Comparison of ENCODE assay signal across 8 cellular contexts in genomic region chr2:39436592-39437521, GRCh38. TPM values are rescaled to one million over a fixed set of nuclear protein-coding genes. Genes with fewer than 3 reads are reported as not detected.
DNase-seq lines count a peak whose midpoint lies in the region; TF ChIP-seq lines count a peak whose summit lies in the region.

MAP4K3 (minus strand) TSS chr2:39437285; CDS start chr2:39436987, 298 bp downstream.

- no peak within 1 kb of the TSS for H2BK5ac ChIP-seq in H9 (ENCODE audit: insufficient read length, low read length)

- H3K27me3 Mint-ChIP-seq in H9 (ENCODE audit: low read depth) (no peaks in the 10 kb centered on the region), neural crest cell (ENCODE audit: low read depth) (no peaks in the 10 kb centered on the region)

- peak within 1 kb of the TSS; percentile 70 for H3K18ac ChIP-seq in H9 (ENCODE audit: insufficient read length, low read depth, low read length)

- H3K4me1 Mint-ChIP-seq in H9 (peaks cover 62 to 66% of the 10 kb centered on the region in 2 experiments), neural crest cell (peaks cover 43% of the 10 kb centered on the region)

- peaks cover 18% of the 10 kb centered on the region for H3K23me2 ChIP-seq in H9 (ENCODE audit: insufficient read length, low read depth, low read length, poor library complexity, severe bottlenecking)

- no peak within 1 kb of the TSS for H4K5ac ChIP-seq in H9 (ENCODE audit: insufficient read length, low read depth, low read length)

- H2BK120ac ChIP-seq in H9 (ENCODE audit: low read depth, low read length, poor library complexity, severe bottlenecking): no peak within 1 kb of the TSS

- no peak within 1 kb of the TSS for H3T11ph ChIP-seq in H9 (ENCODE audit: low read length)

- H3K27ac ChIP-seq in H9 (ENCODE audit: insufficient read length, low read depth, low read length) (no peak within 1 kb of the TSS), stomach (peak within 1 kb of the TSS; percentile 90 to 98 (median 95))

- no peak within 1 kb of the TSS for H4K8ac ChIP-seq in H9 (replicated peaks; ENCODE audit: insufficient read length, low read depth, low read length)

- H3K36me3 ChIP-seq in MG63 (peaks cover 3% of the 10 kb centered on the region; the same call in 1 of the 2 replicates), stomach (no peaks in the 10 kb centered on the region)

- H3K4ac ChIP-seq in H9 (ENCODE audit: low read depth, low read length): no peak within 1 kb of the TSS

- no peak within 1 kb of the TSS for H2BK20ac ChIP-seq in H9 (ENCODE audit: low read depth, low read length, poor library complexity, severe bottlenecking)

- no peak within 1 kb of the TSS for H3K23ac ChIP-seq in H9 (ENCODE audit: insufficient read length, low read depth, low read length)

- H3K9me3 Mint-ChIP-seq in H9 (no peaks in the 10 kb centered on the region; a peak in 1 of 5 replicates), neural crest cell (no peaks in the 10 kb centered on the region)

- H3K4me1 ChIP-seq in H9 (ENCODE audit: insufficient read depth, low read length) (peaks cover 4% of the 10 kb centered on the region), stomach (peaks cover 28 to 69% (median 53%) of the 10 kb centered on the region in 4 donors)

- H3K9ac ChIP-seq in H9 (ENCODE audit: extremely low read depth, insufficient read length, low read length): peak within 1 kb of the TSS; percentile 81

- TF ChIP-seq EP300 in stomach (IDR thresholded peaks at IDR 0.05): no peak

- H3K27ac Mint-ChIP-seq in H9: peak within 1 kb of the TSS; percentile 83 to 97 (median 94); a peak in 5 of 7 replicates
- H3K27ac Mint-ChIP-seq in neural crest cell (ENCODE audit: unreplicated experiment): peak within 1 kb of the TSS; percentile 99

- H3K36me3 Mint-ChIP-seq in H9 (ENCODE audit: insufficient read depth in 1 of 3, low read depth in 3 of 3) (no peaks in the 10 kb centered on the region), neural crest cell (ENCODE audit: low read depth) (no peaks in the 10 kb centered on the region)

- H3K14ac ChIP-seq in H9 (ENCODE audit: insufficient read depth, low read length): peak within 1 kb of the TSS; percentile 78

- H3K27me3 ChIP-seq in H9 (ENCODE audit: insufficient read depth, low read length) (no peaks in the 10 kb centered on the region), MG63 (no peaks in the 10 kb centered on the region), stomach (no peaks in the 10 kb centered on the region)

- H3K4me2 ChIP-seq in H9 (ENCODE audit: insufficient read depth, insufficient read length, low read length): peak within 1 kb of the TSS; percentile 93

- no peak within 1 kb of the TSS for H3K56ac ChIP-seq in H9 (ENCODE audit: insufficient read length, low read depth, low read length)

- TF ChIP-seq CTCF in H9 (conservative IDR thresholded peaks at IDR 0.05): no peak
- TF ChIP-seq CTCF in foreskin fibroblast (IDR thresholded peaks at IDR 0.05; ENCODE audit: low read depth, low read length): no peak
- TF ChIP-seq CTCF in neural crest cell (conservative IDR thresholded peaks at IDR 0.05): no peak
- TF ChIP-seq CTCF in stomach (IDR thresholded peaks at IDR 0.05): no peak

- H4K20me1 ChIP-seq in H9 (ENCODE audit: control insufficient read depth, insufficient read depth, insufficient read length): no peaks in the 10 kb centered on the region

- DNase-seq in ELR (ENCODE audit: low read depth) (peak; percentile 97), H9 (peak; percentile 95), MG63 (peak; percentile 92), SIG-M5 (lab: John Stamatoyannopoulos, UW) (peak; percentile 79), activated gamma-delta T cell treated with Interleukin-2 at 50 U/mL for 16 hours (peak; percentile 63), foreskin fibroblast (peak; percentile 93 to 98), neural crest cell (ENCODE audit: low read depth, low spot score) (peak; percentile 91), stomach (peak; percentile 93)

- H3K9me3 ChIP-seq in H9 (ENCODE audit: control insufficient read depth, low read depth, low read length) (no peaks in the 10 kb centered on the region), MG63 (no peaks in the 10 kb centered on the region), stomach (no peaks in the 10 kb centered on the region)

- no peak within 1 kb of the TSS for H2AFZ ChIP-seq in H9 (ENCODE audit: low read length)

- peak in 1 of 4 donors; percentile 69 for TF ChIP-seq POLR2A in stomach (IDR thresholded peaks at IDR 0.05)

- intact Hi-C loops in stomach (cut with DNase I; ENCODE audit: low total_unique reads): no loop called here

- no peak within 1 kb of the TSS for H2AK5ac ChIP-seq in H9 (ENCODE audit: insufficient read length, low read length)

- H3K79me2 ChIP-seq in H9 (ENCODE audit: insufficient read depth, low read length): peaks cover 30% of the 10 kb centered on the region; the same call in 1 of the 2 replicates

- no peaks in the 10 kb centered on the region for H3K79me1 ChIP-seq in H9 (ENCODE audit: insufficient read depth, low read depth, low read length, poor library complexity, severe bottlenecking)

- H2BK15ac ChIP-seq in H9 (ENCODE audit: low read depth, low read length): no peak within 1 kb of the TSS

- peak within 1 kb of the TSS; percentile 85 for H3K4me3 ChIP-seq in MG63
- peak within 1 kb of the TSS; percentile 79 to 91 for H3K4me3 ChIP-seq in foreskin fibroblast (ENCODE audit: low read depth in 1 of 2, low read length in 2 of 2)
- peak within 1 kb of the TSS; percentile 60 to 89 (median 76) for H3K4me3 ChIP-seq in stomach

- WGBS in H9 (ENCODE audit: extremely low coverage, insufficient read length, low lambda C conversion rate): no CpG with 5 or more reads among the region's 109 CpGs
- 0 to 1% (median 0%) methylated on average over 65 to 108 of the region's 109 CpGs for WGBS in stomach, 5 donors

- no peak within 1 kb of the TSS for H4K91ac ChIP-seq in H9 (ENCODE audit: insufficient read length, low read depth, low read length)

- no peak within 1 kb of the TSS for H2BK12ac ChIP-seq in H9 (ENCODE audit: insufficient read length, low read depth, low read length)

- H3K4me3 Mint-ChIP-seq in H9 (peak within 1 kb of the TSS; percentile 92 to 96), neural crest cell (peak within 1 kb of the TSS; percentile 90)

RNA-seq across cellular contexts. Expression of gene MAP4K3, which starts in this region (rescaled TPM):
- total RNA-seq in H9 (2021) (34.6 and 37.9 TPM in 2 replicates), neural crest cell (32.3 and 37.1 TPM in 2 replicates), stomach (100 to 1,000 TPM in 2 of 5 donors, 10 to 100 TPM in 3; 86.4 to 166 (median 95.1) TPM)
- total RNA-seq in MG63 (2014; rRNA removed; shearing (Covaris generic); ENCODE audit: low replicate concordance): 8.7 and 15.6 TPM in 2 replicates
- polyA plus RNA-seq in stomach: 10 to 100 TPM; 13.5 to 20.0 (median 15.5) TPM
